25 cellular contexts compared by ENCODE assay signal in genomic region chr7:116686812-116687419, GRCh38. TPM values are rescaled to one million over a fixed set of nuclear protein-coding genes. Genes with fewer than 3 reads are reported as not detected.
A peak's percentile ranks its signal among the peaks of the same experiment; 100 is the strongest.
DNase-seq lines count a peak whose midpoint lies in the region; ATAC-seq, FAIRE-seq and TF ChIP-seq lines count a peak whose summit lies in the region.
"Had no signal": no experiment of that assay in that cellular context is flagged by ENCODE, and none has a peak within 500 bp of the region (broad histone marks: within the 10 kb centered on the region; RNA-seq: fewer than 3 reads in every experiment).

No MANE protein-coding gene starts in this region.

- WGBS in SK-N-SH (ENCODE audit: low lambda C conversion rate) = 44% methylated on average over 7 of the region's 7 CpGs
- 50 to 55% methylated on average over 7 of the region's 7 CpGs for WGBS in pancreas, 2 donors
- WGBS in tibial nerve, 2 donors = 95% methylated on average over 7 of the region's 7 CpGs

- H3K9me2 ChIP-seq in SK-N-SH = no peaks in the 10 kb centered on the region

- no peaks in the 10 kb centered on the region for H3K4me1 Mint-ChIP-seq in activated CD4-positive, alpha-beta memory T cell treated with anti-CD3 and anti-CD28 coated beads, Interleukin-2, amount 10 ng/mL, durations not matched to agents 7 days and 5 days
- H3K4me1 Mint-ChIP-seq: brain; stimulated activated naive CD8-positive, alpha-beta T cell treated with anti-CD3 and anti-CD28 coated beads, Interleukin-15, amount 100 ng/mL, for 72 hours; T-helper 17 cell had no signal

- TF ChIP-seq POLR2A in vagina (IDR thresholded peaks at IDR 0.05) = no peak
- TF ChIP-seq POLR2A in tibial nerve (IDR thresholded peaks at IDR 0.05) = no peak

- DNase-seq in HT-29 (ENCODE audit: low spot score) = peak; percentile 69
- DNase-seq in SK-N-SH = no peak
- DNase-seq in left colon = peak in 1 of 2 donors; percentile 11
- DNase-seq in pancreas = no peak
- DNase-seq in vagina (ENCODE audit: extremely low spot score in 2 of 2) = no peak
- no peak for DNase-seq in tibial nerve (ENCODE audit: low spot score in 2 of 2)
- no peak for DNase-seq in activated CD4-positive, alpha-beta memory T cell treated with anti-CD3 and anti-CD28 coated beads, Interleukin-2, amount 10 ng/mL, durations not matched to agents 7 days and 5 days
- DNase-seq in SHP77 (lab: John Stamatoyannopoulos, UW) = no peak
- DNase-seq: activated CD4-positive, alpha-beta T cell treated with anti-CD3 and anti-CD28 coated beads for 4 hours; activated naive CD4-positive, alpha-beta T cell treated with Interleukin-2 at 50 U/mL for 16 hours; activated T-cell treated with anti-CD3 and anti-CD28 coated beads, Interleukin-2, amount 50 U/mL, for 24 hours; adrenal gland; erythroblast; heart right ventricle; KG1; mesendoderm; NCI-H146; NCI-H2171 treated with DMSO at 0.1 percent for 48 hours; NCI-H526; stimulated activated naive CD8-positive, alpha-beta T cell treated with anti-CD3 and anti-CD28 coated beads, Interleukin-15, amount 100 ng/mL, for 72 hours; T-helper 17 cell had no signal

- H3K9me3 ChIP-seq in SK-N-SH = no peaks in the 10 kb centered on the region
- H3K9me3 ChIP-seq in pancreas = no peaks in the 10 kb centered on the region
- no peaks in the 10 kb centered on the region for H3K9me3 ChIP-seq in vagina
- no peaks in the 10 kb centered on the region for H3K9me3 ChIP-seq in tibial nerve
- H3K9me3 ChIP-seq: adrenal gland, heart right ventricle had no signal

- peaks cover 3% of the 10 kb centered on the region for H3K36me3 Mint-ChIP-seq in activated CD4-positive, alpha-beta memory T cell treated with anti-CD3 and anti-CD28 coated beads, Interleukin-2, amount 10 ng/mL, durations not matched to agents 7 days and 5 days (ENCODE audit: low read depth)
- H3K36me3 Mint-ChIP-seq: brain, CD14-positive monocyte had no signal

- peak overlapping the region; percentile 57; the same call in 1 of the 2 replicates for H3K4me2 ChIP-seq in SK-N-SH

- H3K27me3 ChIP-seq in SK-N-SH (ENCODE audit: insufficient read depth) (no peaks in the 10 kb centered on the region; the same call in 1 of the 2 replicates), pancreas (no peaks in the 10 kb centered on the region), vagina (no peaks in the 10 kb centered on the region), tibial nerve (no peaks in the 10 kb centered on the region)
- H3K27me3 ChIP-seq: adrenal gland, heart right ventricle had no signal

- intact Hi-C loops in left colon (cut with DNase I, micrococcal nuclease) (no loop called here), pancreas (cut with DNase I) (no loop called here), vagina (cut with DNase I) (no loop called here)

- no peak overlapping the region for H3K4me3 ChIP-seq in SK-N-SH (ENCODE audit: low read depth in 2 of 2, low read length in 1 of 2)
- no peak overlapping the region for H3K4me3 ChIP-seq in pancreas
- no peak overlapping the region for H3K4me3 ChIP-seq in vagina
- no peak overlapping the region for H3K4me3 ChIP-seq in tibial nerve
- H3K4me3 ChIP-seq: adrenal gland, heart right ventricle, skin epidermis had no signal

- H3K27ac Mint-ChIP-seq in activated CD4-positive, alpha-beta memory T cell treated with anti-CD3 and anti-CD28 coated beads, Interleukin-2, amount 10 ng/mL, durations not matched to agents 7 days and 5 days = no peak overlapping the region
- H3K27ac Mint-ChIP-seq: activated T-cell treated with anti-CD3 and anti-CD28 coated beads, Interleukin-2, amount 50 U/mL, for 24 hours; brain; stimulated activated naive CD8-positive, alpha-beta T cell treated with anti-CD3 and anti-CD28 coated beads, Interleukin-15, amount 100 ng/mL, for 72 hours; T-helper 17 cell had no signal

- H3K27ac ChIP-seq in SK-N-SH (ENCODE audit: low read depth in 2 of 2, low read length in 1 of 2) = peak overlapping the region; percentile 70 to 80; a peak in 2 of 4 replicates
- H3K27ac ChIP-seq in pancreas = peak overlapping the region in 1 of 4 donors; percentile 14
- no peak overlapping the region for H3K27ac ChIP-seq in vagina
- peak overlapping the region in 2 of 4 donors; percentile 58 to 83 for H3K27ac ChIP-seq in tibial nerve
- H3K27ac ChIP-seq: adrenal gland, heart right ventricle had no signal

- CTCF ChIA-PET in SK-N-SH (lab: Yijun Ruan, JAX) = interaction anchor here (0.6 to 1.7 kb wide), 3 partner anchors 13 to 566 kb away, joined by 3 to 5 read pairs (median 3); no protein-coding TSS in a partner anchor
- CTCF ChIA-PET in activated CD4-positive, alpha-beta memory T cell treated with anti-CD3 and anti-CD28 coated beads, Interleukin-2, amount 10 ng/mL, durations not matched to agents 7 days and 5 days (lab: Charles Lee) = interaction anchor here (1.0 kb wide), 1 partner anchor 15 kb away, joined by 3 read pairs; the partner anchor contains the start of gene MET

- H3K79me2 ChIP-seq in SK-N-SH (ENCODE audit: insufficient read depth) = peaks cover 59% of the 10 kb centered on the region

- no peak overlapping the region for H2AFZ ChIP-seq in SK-N-SH (ENCODE audit: low read depth)

- TF ChIP-seq CTCF in SK-N-SH (IDR thresholded peaks at IDR 0.05) = no peak
- TF ChIP-seq CTCF in pancreas (IDR thresholded peaks at IDR 0.05) = no peak
- TF ChIP-seq CTCF in vagina (IDR thresholded peaks at IDR 0.05) = no peak
- no peak for TF ChIP-seq CTCF in tibial nerve (IDR thresholded peaks at IDR 0.05)

- TF ChIP-seq EP300 in SK-N-SH (IDR thresholded peaks at IDR 0.05; ENCODE audit: borderline replicate concordance in 1 of 2, low read depth in 1 of 2, low read length in 1 of 2) = no peak
- TF ChIP-seq EP300 in tibial nerve (IDR thresholded peaks at IDR 0.05) = no peak

- POLR2A ChIA-PET in SK-N-SH (lab: Yijun Ruan, JAX) = no interaction called here
- POLR2A ChIA-PET in activated CD4-positive, alpha-beta memory T cell treated with anti-CD3 and anti-CD28 coated beads, Interleukin-2, amount 10 ng/mL, durations not matched to agents 7 days and 5 days (lab: Charles Lee) = interaction anchor here (0.9 kb wide), 1 partner anchor 17 kb away, joined by 3 read pairs; no protein-coding TSS in a partner anchor

- no peaks in the 10 kb centered on the region for H4K20me1 ChIP-seq in SK-N-SH (ENCODE audit: insufficient read depth)

- H3F3A ChIP-seq in SK-N-SH (replicated peaks; ENCODE audit: insufficient read depth) = peaks cover 41% of the 10 kb centered on the region

- peaks cover 40% of the 10 kb centered on the region for H3K27me3 Mint-ChIP-seq in activated CD4-positive, alpha-beta memory T cell treated with anti-CD3 and anti-CD28 coated beads, Interleukin-2, amount 10 ng/mL, durations not matched to agents 7 days and 5 days

- TF ChIP-seq RAD21 in SK-N-SH (IDR thresholded peaks at IDR 0.05; ENCODE audit: low read length) = no peak

- H3K4me3 Mint-ChIP-seq in activated CD4-positive, alpha-beta memory T cell treated with anti-CD3 and anti-CD28 coated beads, Interleukin-2, amount 10 ng/mL, durations not matched to agents 7 days and 5 days = no peak overlapping the region
- H3K4me3 Mint-ChIP-seq: activated T-cell treated with anti-CD3 and anti-CD28 coated beads, Interleukin-2, amount 50 U/mL, for 24 hours; brain; CD14-positive monocyte; stimulated activated naive CD8-positive, alpha-beta T cell treated with anti-CD3 and anti-CD28 coated beads, Interleukin-15, amount 100 ng/mL, for 72 hours; T-helper 17 cell had no signal

- peaks cover 0 to 23% of the 10 kb centered on the region in 2 experiments; a peak in 2 of 4 replicates for H3K4me1 ChIP-seq in SK-N-SH (ENCODE audit: control insufficient read depth in 1 of 2, insufficient read depth in 2 of 2, low read depth in 1 of 2, low read length in 1 of 2)
- H3K4me1 ChIP-seq in pancreas = peaks cover 0 to 4% (median 0%) of the 10 kb centered on the region in 3 donors
- peaks cover 5% of the 10 kb centered on the region for H3K4me1 ChIP-seq in vagina
- peaks cover 0 to 48% (median 16%) of the 10 kb centered on the region in 4 donors for H3K4me1 ChIP-seq in tibial nerve
- H3K4me1 ChIP-seq: adrenal gland had no signal

- FAIRE-seq in pancreas (lab: Jason Lieb, UNC) = no peak
- FAIRE-seq: HTR-8/SVneo had no signal

- peak overlapping the region; percentile 23; the same call in 1 of the 2 replicates for H3K9ac ChIP-seq in SK-N-SH

- peak; percentile 79 for ATAC-seq in left colon
- peak; percentile 45 to 70 (median 62) for ATAC-seq in pancreas
- ATAC-seq: heart right ventricle; stimulated activated naive CD8-positive, alpha-beta T cell treated with anti-CD3 and anti-CD28 coated beads, Interleukin-15, amount 100 ng/mL, for 72 hours; T-helper 17 cell had no signal

- H3K9me3 Mint-ChIP-seq in activated CD4-positive, alpha-beta memory T cell treated with anti-CD3 and anti-CD28 coated beads, Interleukin-2, amount 10 ng/mL, durations not matched to agents 7 days and 5 days = no peaks in the 10 kb centered on the region
- H3K9me3 Mint-ChIP-seq: activated T-cell treated with anti-CD3 and anti-CD28 coated beads, Interleukin-2, amount 50 U/mL, for 24 hours had no signal

- H3K36me3 ChIP-seq in SK-N-SH (replicated peaks in 1 of 2; ENCODE audit: control insufficient read depth in 1 of 2, insufficient read depth in 2 of 2, low read length in 1 of 2) (no peaks in the 10 kb centered on the region), pancreas (no peaks in the 10 kb centered on the region), vagina (no peaks in the 10 kb centered on the region), tibial nerve (peaks cover 0 to 6% (median 0%) of the 10 kb centered on the region in 3 donors)
- H3K36me3 ChIP-seq: adrenal gland, heart right ventricle had no signal

TF ChIP-seq in SK-N-SH, 30 proteins besides CTCF, POLR2A, EP300 and RAD21 (continues in another document):
- TF ChIP-seq SMC3 (IDR thresholded peaks at IDR 0.05; ENCODE audit: low read depth, low read length) = no peak

RNA-seq across cellular contexts. Expression of gene MET, which starts 14.9 kb away (rescaled TPM):
- 123 and 128 TPM in 2 replicates for total RNA-seq in HT-29 (2014; rRNA removed; shearing (Covaris generic))
- polyA plus RNA-seq in SK-N-SH (2012; rRNA removed) (38.7 and 61.6 TPM in 2 replicates), pancreas (1 to 10 TPM; 2.0 to 2.7 TPM)
- 51.7 and 56.2 TPM in 2 replicates for polyA plus RNA-seq in SK-N-SH (2012; cell fraction: cytosol; rRNA removed)
- polyA plus RNA-seq in SK-N-SH (2012; cell fraction: nucleus; rRNA removed) = 23.8 and 45.1 TPM in 2 replicates
- total RNA-seq in left colon (10 to 100 TPM; 41.2 TPM), pancreas (10 to 100 TPM; 10.7 to 23.5 (median 17.9) TPM), vagina (15.2 TPM), tibial nerve (10 to 100 TPM; 22.6 to 49.8 (median 37.1) TPM)
- total RNA-seq in activated CD4-positive, alpha-beta memory T cell treated with anti-CD3 and anti-CD28 coated beads, Interleukin-2, amount 10 ng/mL, durations not matched to agents 7 days and 5 days = under 1 TPM; 0.65 to 0.83 TPM
- polyA plus RNA-seq: CD14-positive monocyte had no signal
